Comparison of ENCODE assay signal across 9 cellular contexts in genomic region chrX:53284684-53285447, GRCh38. TPM values are rescaled to one million over a fixed set of nuclear protein-coding genes. Genes with fewer than 3 reads are reported as not detected.
A peak's percentile ranks its signal among the peaks of the same experiment; 100 is the strongest.
DNase-seq lines count a peak whose midpoint lies in the region; ATAC-seq and TF ChIP-seq lines count a peak whose summit lies in the region.
"Had no signal": no experiment of that assay in that cellular context is flagged by ENCODE, and none has a peak within 500 bp of the region (broad histone marks: within the 10 kb centered on the region; RNA-seq: fewer than 3 reads in every experiment).

No MANE protein-coding gene starts in this region.

- 41% methylated on average over 7 of the region's 8 CpGs; no CpG with 5 or more reads in 1 of the 2 donors for WGBS in transverse colon (ENCODE audit: low coverage in 1 of 2), 2 donors

- POLR2A ChIA-PET in Caco-2 (lab: Charles Lee) = no interaction called here

- TF ChIP-seq POLR2A in transverse colon (IDR thresholded peaks at IDR 0.05) = no peak

- no peaks in the 10 kb centered on the region for H3K9me2 ChIP-seq in GM23338 (ENCODE audit: insufficient read depth)

- CTCF ChIA-PET in Caco-2 (lab: Charles Lee) = interaction anchor here (0.6 to 1.2 kb wide), 2 partner anchors 9 to 32 kb away, joined by 3 read pairs; no protein-coding TSS in a partner anchor

- peak; percentile 61 to 70 for TF ChIP-seq CTCF in Caco-2 (IDR thresholded peaks at IDR 0.05; ENCODE audit: insufficient read depth in 1 of 2, low read depth in 1 of 2, low read length in 1 of 2, severe bottlenecking in 1 of 2, unreplicated experiment in 1 of 2)
- TF ChIP-seq CTCF in GM23338 (conservative IDR thresholded peaks at IDR 0.05; ENCODE audit: low read depth in 2 of 2) = peak; percentile 65 to 79
- TF ChIP-seq CTCF in transverse colon (IDR thresholded peaks at IDR 0.05) = peak; percentile 56 to 82 (median 68)

- H3K36me3 Mint-ChIP-seq in Caco-2 (ENCODE audit: insufficient read depth, unreplicated experiment) (no peaks in the 10 kb centered on the region), GM23338 (ENCODE audit: low read depth) (no peaks in the 10 kb centered on the region; the same call in 2 of the 3 replicates)
- no peaks in the 10 kb centered on the region for H3K36me3 Mint-ChIP-seq in natural killer cell treated with Interleukin-12 subunit alpha and Interleukin-12 subunit beta and Interleukin-15 and Interleukin-18, amount 100 ng/mL, for 72 hours

- BruUV-seq in Caco-2 (replicated peaks; lab: Mats Ljungman, UMichigan) = no TSS peak

- H3K4me1 Mint-ChIP-seq in Caco-2 (ENCODE audit: low read depth, unreplicated experiment) = no peaks in the 10 kb centered on the region
- peaks cover 42% of the 10 kb centered on the region for H3K4me1 Mint-ChIP-seq in GM23338
- H3K4me1 Mint-ChIP-seq in natural killer cell treated with Interleukin-12 subunit alpha and Interleukin-12 subunit beta and Interleukin-15 and Interleukin-18, amount 100 ng/mL, for 72 hours (ENCODE audit: low read depth in 2 of 2) = peaks cover 27 to 47% of the 10 kb centered on the region in 2 donors

- no peak for TF ChIP-seq EP300 in transverse colon (IDR thresholded peaks at IDR 0.05; ENCODE audit: low read depth)

- H3K27ac Mint-ChIP-seq in Caco-2 (ENCODE audit: unreplicated experiment) (no peak overlapping the region), GM23338 (peak overlapping the region; percentile 31; the same call in 1 of the 2 replicates)
- H3K27ac Mint-ChIP-seq in natural killer cell treated with Interleukin-12 subunit alpha and Interleukin-12 subunit beta and Interleukin-15 and Interleukin-18, amount 100 ng/mL, for 72 hours = peak overlapping the region in 1 of 2 donors; percentile 53

- no peaks in the 10 kb centered on the region for H3K27me3 ChIP-seq in Caco-2 (replicated peaks; ENCODE audit: control insufficient read depth, insufficient read depth, low read length)
- no peaks in the 10 kb centered on the region for H3K27me3 ChIP-seq in GM23338 (ENCODE audit: insufficient read depth)
- no peaks in the 10 kb centered on the region for H3K27me3 ChIP-seq in transverse colon

- no peaks in the 10 kb centered on the region for H3K9me3 Mint-ChIP-seq in Caco-2 (ENCODE audit: unreplicated experiment)
- no peaks in the 10 kb centered on the region for H3K9me3 Mint-ChIP-seq in GM23338
- no peaks in the 10 kb centered on the region for H3K9me3 Mint-ChIP-seq in natural killer cell treated with Interleukin-12 subunit alpha and Interleukin-12 subunit beta and Interleukin-15 and Interleukin-18, amount 100 ng/mL, for 72 hours

- H3K27ac ChIP-seq in GM23338 (ENCODE audit: low read depth) (no peak overlapping the region), transverse colon (no peak overlapping the region)
- H3K27ac ChIP-seq: SK-N-MC had no signal

- H4K20me1 ChIP-seq in GM23338 (replicated peaks; ENCODE audit: insufficient read depth) = no peaks in the 10 kb centered on the region

- H3K27me3 Mint-ChIP-seq in Caco-2 (ENCODE audit: insufficient read depth, unreplicated experiment) (no peaks in the 10 kb centered on the region), GM23338 (ENCODE audit: insufficient read depth, low read depth, poor library complexity) (peaks cover 3% of the 10 kb centered on the region)
- peaks cover 0 to 17% of the 10 kb centered on the region in 2 donors for H3K27me3 Mint-ChIP-seq in natural killer cell treated with Interleukin-12 subunit alpha and Interleukin-12 subunit beta and Interleukin-15 and Interleukin-18, amount 100 ng/mL, for 72 hours

- ATAC-seq in GM23338 (peak; percentile 55), esophagus mucosa (peak; percentile 60), GM19397 (IDR thresholded peaks at IDR 0.05; ENCODE audit: unreplicated experiment) (no peak)
- peak; percentile 71 to 81 for ATAC-seq in natural killer cell treated with Interleukin-12 subunit alpha and Interleukin-12 subunit beta and Interleukin-15 and Interleukin-18, amount 100 ng/mL, for 72 hours

- H3K79me2 ChIP-seq in GM23338 (replicated peaks; ENCODE audit: insufficient read depth) = peaks cover 4% of the 10 kb centered on the region

- H3F3A ChIP-seq in GM23338 (replicated peaks; ENCODE audit: low read depth) = no peaks in the 10 kb centered on the region

- H3K4me3 ChIP-seq in Caco-2 (ENCODE audit: low read depth, low read length) = no peak overlapping the region
- no peak overlapping the region for H3K4me3 ChIP-seq in GM23338
- no peak overlapping the region for H3K4me3 ChIP-seq in transverse colon
- H3K4me3 ChIP-seq: SK-N-MC had no signal

- DNase-seq in Caco-2 (peak; percentile 36 to 55), GM23338 (ENCODE audit: low spot score) (peak; percentile 68), NCI-H460 (ENCODE audit: extremely low read depth, low read depth) (peak; percentile 37), activated T-cell treated with anti-CD3 and anti-CD28 coated beads for 1 hour (ENCODE audit: low read depth) (peak; percentile 33), transverse colon (peak; percentile 71)
- DNase-seq in natural killer cell treated with Interleukin-12 subunit alpha and Interleukin-12 subunit beta and Interleukin-15 and Interleukin-18, amount 100 ng/mL, for 72 hours (ENCODE audit: low spot score) = peak; percentile 65

- H3K9me3 ChIP-seq in Caco-2 (no peaks in the 10 kb centered on the region), transverse colon (no peaks in the 10 kb centered on the region)

- H3K4me3 Mint-ChIP-seq in Caco-2 (ENCODE audit: unreplicated experiment) = no peak overlapping the region
- H3K4me3 Mint-ChIP-seq in GM23338 = no peak overlapping the region
- H3K4me3 Mint-ChIP-seq in natural killer cell treated with Interleukin-12 subunit alpha and Interleukin-12 subunit beta and Interleukin-15 and Interleukin-18, amount 100 ng/mL, for 72 hours = no peak overlapping the region

- no peak overlapping the region for H2AFZ ChIP-seq in GM23338

- intact Hi-C loops in Caco-2 (cut with micrococcal nuclease; ENCODE audit: unreplicated experiment) (no loop called here), transverse colon (cut with DNase I; ENCODE audit: low total_unique reads) (no loop called here)

- in situ Hi-C loops in transverse colon (cut with MboI; ENCODE audit: low pct_ligation_motif_present in 1 of 4, low pct_unique_long_range_greater_than_20kb in 1 of 4, low sequenced_read_pairs in 3 of 4) = no loop called here

- H3K36me3 ChIP-seq in Caco-2 (ENCODE audit: control insufficient read depth, insufficient read depth, low read length) = no peaks in the 10 kb centered on the region
- no peaks in the 10 kb centered on the region for H3K36me3 ChIP-seq in GM23338 (ENCODE audit: insufficient read depth)
- H3K36me3 ChIP-seq in transverse colon = no peaks in the 10 kb centered on the region

- H3K4me2 ChIP-seq in GM23338 = no peak overlapping the region

- H3K4me1 ChIP-seq in Caco-2 (peaks cover 7% of the 10 kb centered on the region; the same call in 1 of the 2 replicates), GM23338 (ENCODE audit: insufficient read depth) (peaks cover 3% of the 10 kb centered on the region; the same call in 1 of the 2 replicates), transverse colon (peaks cover 12 to 61% (median 31%) of the 10 kb centered on the region in 4 donors)

TF ChIP-seq in GM23338, 12 proteins besides CTCF, POLR2A, EP300 and RAD21 (continues in another document):
- no peak for TF ChIP-seq JUNB (IDR thresholded peaks at IDR 0.05; ENCODE audit: unreplicated experiment)
- no peak for TF ChIP-seq POLR2AphosphoS5 (IDR thresholded peaks at IDR 0.05; ENCODE audit: low read depth)
- TF ChIP-seq ZNF114 (CRISPR knock-in tag; IDR thresholded peaks at IDR 0.05) = no peak
- no peak for TF ChIP-seq ETS1 (IDR thresholded peaks at IDR 0.05)
- TF ChIP-seq EZH2phosphoT487 (IDR thresholded peaks at IDR 0.05; ENCODE audit: unreplicated experiment) = no peak

RNA-seq across cellular contexts. Expression of gene IQSEC2, which starts 3.5 kb away (rescaled TPM):
- total RNA-seq in Caco-2 (2022) (1.4 and 1.8 TPM in 2 replicates), esophagus mucosa (10.6 TPM), transverse colon (100 to 1,000 TPM in 1 of 4 donors, 10 to 100 TPM in 3; 41.2 to 104 (median 46.3) TPM)
- 81.6 and 92.2 TPM in 2 replicates for total RNA-seq in GM23338 (2014; rRNA removed; shearing (Covaris generic))
- 10.7 and 12.3 TPM in 2 replicates for polyA plus RNA-seq in GM23338 (2016; fragmentation: Nextera tagmentation; extraction: Ambion mirVana)
- 15.6 and 18.9 TPM in 2 replicates for total RNA-seq in NCI-H460 (2014; rRNA removed; shearing (Covaris generic))
- polyA plus RNA-seq in NCI-H460 (2014; cell fraction: nucleus; rRNA removed) = 10.1 and 13.8 TPM in 2 replicates
- total RNA-seq in natural killer cell treated with Interleukin-12 subunit alpha and Interleukin-12 subunit beta and Interleukin-15 and Interleukin-18, amount 100 ng/mL, for 72 hours = under 1 TPM; 0.48 to 0.86 TPM

RNA-seq across cellular contexts. Expression of gene KDM5C, which starts 59.9 kb away (rescaled TPM):
- total RNA-seq in Caco-2 (2022) (84.5 and 90.5 TPM in 2 replicates), esophagus mucosa (73.6 TPM), transverse colon (100 to 1,000 TPM in 3 of 4 donors, 10 to 100 TPM in 1; 68.4 to 387 (median 124) TPM)
- 139 and 173 TPM in 2 replicates for total RNA-seq in GM23338 (2014; rRNA removed; shearing (Covaris generic))
- 18.3 and 20.3 TPM in 2 replicates for polyA plus RNA-seq in GM23338 (2016; fragmentation: Nextera tagmentation; extraction: Ambion mirVana)
- total RNA-seq in NCI-H460 (2014; rRNA removed; shearing (Covaris generic)) = 65.5 and 78.6 TPM in 2 replicates
- 84.3 and 86.6 TPM in 2 replicates for polyA plus RNA-seq in NCI-H460 (2014; cell fraction: nucleus; rRNA removed)
- 100 to 1,000 TPM; 129 to 197 TPM for total RNA-seq in natural killer cell treated with Interleukin-12 subunit alpha and Interleukin-12 subunit beta and Interleukin-15 and Interleukin-18, amount 100 ng/mL, for 72 hours
